8 cellular contexts compared by ENCODE assay signal in genomic region chr19:12794196-12794921, GRCh38. TPM values are rescaled to one million over a fixed set of nuclear protein-coding genes. Genes with fewer than 3 reads are reported as not detected.
DNase-seq lines count a peak whose midpoint lies in the region.

No MANE protein-coding gene starts in this region.

- no peaks in the 10 kb centered on the region for H3K9me3 Mint-ChIP-seq in activated CD4-positive, alpha-beta memory T cell treated with anti-CD3 and anti-CD28 coated beads for 36 hours

- H3K36me3 ChIP-seq in iPS-18a (ENCODE audit: control insufficient read depth, low read depth, low read length) = peaks cover 11% of the 10 kb centered on the region
- H3K36me3 ChIP-seq in subcutaneous abdominal adipose tissue (ENCODE audit: control insufficient read depth in 5 of 5, insufficient read depth in 5 of 5, low read length in 5 of 5) = peaks cover 0 to 16% (median 6%) of the 10 kb centered on the region in 5 donors

- peak overlapping the region; percentile 92 for H3K27ac Mint-ChIP-seq in activated CD4-positive, alpha-beta memory T cell treated with anti-CD3 and anti-CD28 coated beads for 36 hours

- peaks cover 22% of the 10 kb centered on the region for H3K4me1 ChIP-seq in iPS-18a (ENCODE audit: control insufficient read depth, low read depth, low read length)
- H3K4me1 ChIP-seq in subcutaneous abdominal adipose tissue (ENCODE audit: control insufficient read depth in 5 of 5, insufficient read depth in 5 of 5, low read length in 5 of 5) = peaks cover 7 to 33% (median 24%) of the 10 kb centered on the region in 5 donors

- no peaks in the 10 kb centered on the region for H3K27me3 Mint-ChIP-seq in activated CD4-positive, alpha-beta memory T cell treated with anti-CD3 and anti-CD28 coated beads for 36 hours

- DNase-seq in NCI-H2171 treated with DMSO at 0.1 percent for 48 hours (lab: John Stamatoyannopoulos, UW) (peak; percentile 35), NCI-H2171 (lab: John Stamatoyannopoulos, UW) (no peak), NCI-H526 (lab: John Stamatoyannopoulos, UW) (no peak), NCI-H1930 (lab: John Stamatoyannopoulos, UW) (no peak), dermis blood vessel endothelial cell (no peak)
- DNase-seq in activated CD4-positive, alpha-beta memory T cell treated with anti-CD3 and anti-CD28 coated beads for 36 hours = peak; percentile 21

- intact Hi-C loops in activated CD4-positive, alpha-beta memory T cell treated with anti-CD3 and anti-CD28 coated beads for 36 hours (cut with micrococcal nuclease) = loop anchor here (5.0 kb wide), 5 partner anchors 72 to 1053 kb away; partner anchors contain the start of genes IER2, STX10, TNPO2 and ZNF490

- H3K36me3 Mint-ChIP-seq in activated CD4-positive, alpha-beta memory T cell treated with anti-CD3 and anti-CD28 coated beads for 36 hours = peaks cover 30% of the 10 kb centered on the region

- H3K9me3 ChIP-seq in iPS-18a (ENCODE audit: control insufficient read depth, low read depth, low read length) (no peaks in the 10 kb centered on the region), subcutaneous abdominal adipose tissue (ENCODE audit: control insufficient read depth in 5 of 5, low read length in 5 of 5) (no peaks in the 10 kb centered on the region)

- H3K4me3 Mint-ChIP-seq in activated CD4-positive, alpha-beta memory T cell treated with anti-CD3 and anti-CD28 coated beads for 36 hours = peak overlapping the region; percentile 81

- H3K27me3 ChIP-seq in iPS-18a (ENCODE audit: control insufficient read depth, insufficient read depth, low read length) = peaks cover 31% of the 10 kb centered on the region
- no peaks in the 10 kb centered on the region for H3K27me3 ChIP-seq in subcutaneous abdominal adipose tissue (ENCODE audit: control insufficient read depth in 5 of 5, insufficient read depth in 4 of 5, low read length in 5 of 5)

- H3K27ac ChIP-seq in iPS-18a (ENCODE audit: low read length) (no peak overlapping the region), subcutaneous abdominal adipose tissue (ENCODE audit: low read depth, low read length) (peak overlapping the region; percentile 100)

- CTCF ChIA-PET in activated CD4-positive, alpha-beta memory T cell treated with anti-CD3 and anti-CD28 coated beads for 36 hours (lab: Charles Lee) = interaction anchor here (0.9 to 18.0 kb wide), 6 partner anchors 12 to 55 kb away, joined by 3 to 636 read pairs (median 30); partner anchors contain the start of genes HOOK2 and RNASEH2A

- H3K4me1 Mint-ChIP-seq in activated CD4-positive, alpha-beta memory T cell treated with anti-CD3 and anti-CD28 coated beads for 36 hours (ENCODE audit: low read depth) = peaks cover 24% of the 10 kb centered on the region

- POLR2A ChIA-PET in activated CD4-positive, alpha-beta memory T cell treated with anti-CD3 and anti-CD28 coated beads for 36 hours (lab: Charles Lee) = interaction anchor here (0.7 to 5.5 kb wide), 4 partner anchors 11 to 130 kb away, joined by 3 to 89 read pairs (median 20); no protein-coding TSS in a partner anchor

- H3K4me3 ChIP-seq in iPS-18a (ENCODE audit: low read length) (peak overlapping the region; percentile 72), subcutaneous abdominal adipose tissue (ENCODE audit: low read depth in 1 of 5, low read length in 5 of 5) (peak overlapping the region; percentile 50 to 100 (median 95))

- H3K9ac ChIP-seq in iPS-18a (ENCODE audit: low read length) (peak overlapping the region; percentile 79), subcutaneous abdominal adipose tissue (ENCODE audit: low read length in 5 of 5) (peak overlapping the region in 4 of 5 donors; percentile 51 to 100 (median 98))

RNA-seq across cellular contexts. Expression of gene JUNB, which starts 3.1 kb away (rescaled TPM):
- 100 to 1,000 TPM; 409 to 411 TPM for total RNA-seq in activated CD4-positive, alpha-beta memory T cell treated with anti-CD3 and anti-CD28 coated beads for 36 hours
- total RNA-seq in dermis blood vessel endothelial cell = 61.1 and 151 TPM in 2 replicates

RNA-seq across cellular contexts. Expression of gene PRDX2, which starts 7.2 kb away (rescaled TPM):
- total RNA-seq in activated CD4-positive, alpha-beta memory T cell treated with anti-CD3 and anti-CD28 coated beads for 36 hours = 100 to 1,000 TPM; 253 to 258 TPM
- 214 and 278 TPM in 2 replicates for total RNA-seq in dermis blood vessel endothelial cell

RNA-seq across cellular contexts. Expression of gene THSD8, which starts 7.5 kb away (rescaled TPM):
- total RNA-seq in activated CD4-positive, alpha-beta memory T cell treated with anti-CD3 and anti-CD28 coated beads for 36 hours = 10 to 100 TPM; 42.4 to 44.6 TPM
- total RNA-seq in dermis blood vessel endothelial cell = 0.23 TPM in 1 of 2 replicates, not detected in the other

RNA-seq across cellular contexts. Expression of gene RNASEH2A, which starts 12.0 kb away (rescaled TPM):
- 10 to 100 TPM; 61.9 to 66.8 TPM for total RNA-seq in activated CD4-positive, alpha-beta memory T cell treated with anti-CD3 and anti-CD28 coated beads for 36 hours
- 19.6 and 45.6 TPM in 2 replicates for total RNA-seq in dermis blood vessel endothelial cell

RNA-seq across cellular contexts. Expression of gene HOOK2, which starts 19.0 kb away (rescaled TPM):
- total RNA-seq in activated CD4-positive, alpha-beta memory T cell treated with anti-CD3 and anti-CD28 coated beads for 36 hours = 10 to 100 TPM; 20.2 to 22.2 TPM
- total RNA-seq in dermis blood vessel endothelial cell = 12.1 and 14.8 TPM in 2 replicates

Comparison
In these comparisons a context has a peak if more than half of its experiments do, and no peak if none do; other contexts are left out.
1. DNase-seq: peak in NCI-H2171 treated with DMSO at 0.1 percent for 48 hours (single experiment) and activated CD4-positive, alpha-beta memory T cell treated with anti-CD3 and anti-CD28 coated beads for 36 hours (single experiment); none in NCI-H2171 (single experiment), NCI-H526 (0 of 2), NCI-H1930 (0 of 2) and dermis blood vessel endothelial cell (single experiment).
2. RNA of gene THSD8, which starts 7.5 kb away (total RNA-seq): 42.4 to 44.6 TPM in activated CD4-positive, alpha-beta memory T cell treated with anti-CD3 and anti-CD28 coated beads for 36 hours; 0.23 TPM in dermis blood vessel endothelial cell; every median in the first group is over 10 times any median in the second.